In the genomic region with DNA sequence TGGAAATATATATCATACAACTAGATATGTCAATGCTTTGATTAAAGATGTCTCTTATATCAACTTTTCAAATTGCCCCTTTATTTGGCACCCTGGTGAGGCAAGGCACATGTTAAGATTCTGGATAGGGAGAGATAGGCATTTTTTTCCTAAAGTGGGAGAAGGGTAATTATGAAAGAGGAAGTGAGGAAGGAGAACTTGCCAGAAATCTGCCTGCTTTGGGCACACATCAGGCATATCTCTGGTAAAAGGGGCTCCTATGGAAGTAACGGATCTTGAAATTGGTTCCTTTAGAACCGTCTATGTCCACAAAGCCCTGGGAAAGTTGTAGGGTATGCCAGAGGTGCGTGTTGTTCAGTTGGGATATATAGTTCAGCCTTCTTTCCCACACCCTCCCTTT, we compare ENCODE assay signal across 1 cellular context.
TF ChIP-seq lines count a peak whose summit lies in the region.

No MANE protein-coding gene starts in this region.

TF ChIP-seq in H1, 55 proteins besides CTCF, POLR2A, EP300 and RAD21:
- TF ChIP-seq BCL11A (IDR thresholded peaks at IDR 0.05; ENCODE audit: low read depth in 2 of 2, low read length in 2 of 2) (no peak), RBBP5 (IDR thresholded peaks at IDR 0.05; ENCODE audit: borderline replicate concordance, low read depth, low read length) (no peak), SP4 (IDR thresholded peaks at IDR 0.05; ENCODE audit: low read length) (no peak), SIN3A (conservative IDR thresholded peaks at IDR 0.05 in 1 of 2, IDR thresholded peaks at IDR 0.05 in 1 of 2; ENCODE audit: low read depth in 1 of 2, low read length in 2 of 2) (no peak), GTF2F1 (IDR thresholded peaks at IDR 0.05; ENCODE audit: borderline replicate concordance, low read depth, low read length) (no peak), HDAC2 (IDR thresholded peaks at IDR 0.05; ENCODE audit: borderline replicate concordance in 1 of 2, low read depth in 2 of 2, low read length in 2 of 2) (no peak), HDAC6 (IDR thresholded peaks at IDR 0.05; ENCODE audit: low read depth, low read length) (no peak)
- TF ChIP-seq, protein P1, sequence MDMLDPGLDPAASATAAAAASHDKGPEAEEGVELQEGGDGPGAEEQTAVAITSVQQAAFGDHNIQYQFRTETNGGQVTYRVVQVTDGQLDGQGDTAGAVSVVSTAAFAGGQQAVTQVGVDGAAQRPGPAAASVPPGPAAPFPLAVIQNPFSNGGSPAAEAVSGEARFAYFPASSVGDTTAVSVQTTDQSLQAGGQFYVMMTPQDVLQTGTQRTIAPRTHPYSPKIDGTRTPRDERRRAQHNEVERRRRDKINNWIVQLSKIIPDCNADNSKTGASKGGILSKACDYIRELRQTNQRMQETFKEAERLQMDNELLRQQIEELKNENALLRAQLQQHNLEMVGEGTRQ (IDR thresholded peaks at IDR 0.05; ENCODE audit: low read length) = no peak
